In genomic region chr16:26665166-26665939, GRCh38 we compare ENCODE assay signal across 14 cellular contexts.
DNase-seq lines count a peak whose midpoint lies in the region; ATAC-seq and TF ChIP-seq lines count a peak whose summit lies in the region.
"Had no signal": no experiment of that assay in that cellular context is flagged by ENCODE, and none has a peak within 500 bp of the region (broad histone marks: within the 10 kb centered on the region; RNA-seq: fewer than 3 reads in every experiment).

No MANE protein-coding gene starts in this region.

- H3K36me3 Mint-ChIP-seq in activated CD4-positive, alpha-beta memory T cell treated with anti-CD3 and anti-CD28 coated beads for 36 hours, result no peaks in the 10 kb centered on the region
- H3K36me3 Mint-ChIP-seq in activated CD4-positive, alpha-beta memory T cell treated with anti-CD3 and anti-CD28 coated beads, Interleukin-2, amount 10 ng/mL, durations not matched to agents 7 days and 5 days (ENCODE audit: low read depth), result no peaks in the 10 kb centered on the region
- no peaks in the 10 kb centered on the region for H3K36me3 Mint-ChIP-seq in activated T-cell treated with anti-CD3 and anti-CD28 coated beads, Interleukin-2, amount 50 U/mL, for 4 hours (ENCODE audit: insufficient read depth)
- H3K36me3 Mint-ChIP-seq in mesothelial cell of epicardium, result no peaks in the 10 kb centered on the region
- H3K36me3 Mint-ChIP-seq: IgD-negative memory B cell, memory B cell had no signal

- peaks cover 8% of the 10 kb centered on the region for H3K4me1 Mint-ChIP-seq in activated CD4-positive, alpha-beta memory T cell treated with anti-CD3 and anti-CD28 coated beads for 36 hours (ENCODE audit: low read depth)
- H3K4me1 Mint-ChIP-seq in activated CD4-positive, alpha-beta memory T cell treated with anti-CD3 and anti-CD28 coated beads, Interleukin-2, amount 10 ng/mL, durations not matched to agents 7 days and 5 days, result peaks cover 3% of the 10 kb centered on the region
- peaks cover 8% of the 10 kb centered on the region for H3K4me1 Mint-ChIP-seq in activated T-cell treated with anti-CD3 and anti-CD28 coated beads, Interleukin-2, amount 50 U/mL, for 4 hours (ENCODE audit: low read depth)
- H3K4me1 Mint-ChIP-seq in mesothelial cell of epicardium, result peaks cover 10% of the 10 kb centered on the region
- H3K4me1 Mint-ChIP-seq: IgD-negative memory B cell, memory B cell had no signal

- CTCF ChIA-PET in activated CD4-positive, alpha-beta memory T cell treated with anti-CD3 and anti-CD28 coated beads for 36 hours (lab: Charles Lee), result interaction anchor here (2.5 kb wide), 1 partner anchor 20 kb away, joined by 9 read pairs; no protein-coding TSS in a partner anchor
- CTCF ChIA-PET in activated CD4-positive, alpha-beta memory T cell treated with anti-CD3 and anti-CD28 coated beads, Interleukin-2, amount 10 ng/mL, durations not matched to agents 7 days and 5 days (lab: Charles Lee), result interaction anchor here (1.1 kb wide), 1 partner anchor 27 kb away, joined by 4 read pairs; no protein-coding TSS in a partner anchor

- no peak overlapping the region for H3K4me3 Mint-ChIP-seq in activated CD4-positive, alpha-beta memory T cell treated with anti-CD3 and anti-CD28 coated beads for 36 hours
- H3K4me3 Mint-ChIP-seq in activated CD4-positive, alpha-beta memory T cell treated with anti-CD3 and anti-CD28 coated beads, Interleukin-2, amount 10 ng/mL, durations not matched to agents 7 days and 5 days, result no peak overlapping the region
- H3K4me3 Mint-ChIP-seq in activated T-cell treated with anti-CD3 and anti-CD28 coated beads, Interleukin-2, amount 50 U/mL, for 4 hours, result no peak overlapping the region
- H3K4me3 Mint-ChIP-seq in mesothelial cell of epicardium, result no peak overlapping the region
- H3K4me3 Mint-ChIP-seq: IgD-negative memory B cell, memory B cell had no signal

- intact Hi-C loops in activated CD4-positive, alpha-beta memory T cell treated with anti-CD3 and anti-CD28 coated beads for 36 hours (cut with micrococcal nuclease), result loop anchor here (5.0 kb wide), 1 partner anchor 68 kb away; no protein-coding TSS in a partner anchor

- TF ChIP-seq CTCF in mesothelial cell of epicardium (IDR thresholded peaks at IDR 0.05; ENCODE audit: unreplicated experiment), result no peak

- no peaks in the 10 kb centered on the region for H3K9me3 Mint-ChIP-seq in activated CD4-positive, alpha-beta memory T cell treated with anti-CD3 and anti-CD28 coated beads for 36 hours
- H3K9me3 Mint-ChIP-seq in activated CD4-positive, alpha-beta memory T cell treated with anti-CD3 and anti-CD28 coated beads, Interleukin-2, amount 10 ng/mL, durations not matched to agents 7 days and 5 days, result no peaks in the 10 kb centered on the region
- H3K9me3 Mint-ChIP-seq in activated T-cell treated with anti-CD3 and anti-CD28 coated beads, Interleukin-2, amount 50 U/mL, for 4 hours, result no peaks in the 10 kb centered on the region
- H3K9me3 Mint-ChIP-seq in mesothelial cell of epicardium, result peaks cover 5% of the 10 kb centered on the region

- POLR2A ChIA-PET in activated CD4-positive, alpha-beta memory T cell treated with anti-CD3 and anti-CD28 coated beads for 36 hours (lab: Charles Lee), result no interaction called here
- POLR2A ChIA-PET in activated CD4-positive, alpha-beta memory T cell treated with anti-CD3 and anti-CD28 coated beads, Interleukin-2, amount 10 ng/mL, durations not matched to agents 7 days and 5 days (lab: Charles Lee), result no interaction called here

- peak; percentile 71 to 84 for ATAC-seq in activated T-cell treated with anti-CD3 and anti-CD28 coated beads, Interleukin-2, amount 50 U/mL, for 4 hours
- no peak for ATAC-seq in HG02970 (IDR thresholded peaks at IDR 0.05; ENCODE audit: low FRiP score, unreplicated experiment)

- peak; percentile 41 for DNase-seq in activated CD4-positive, alpha-beta memory T cell treated with anti-CD3 and anti-CD28 coated beads for 36 hours
- no peak for DNase-seq in activated CD4-positive, alpha-beta memory T cell treated with anti-CD3 and anti-CD28 coated beads, Interleukin-2, amount 10 ng/mL, durations not matched to agents 7 days and 5 days
- DNase-seq in NCI-H2171 (lab: John Stamatoyannopoulos, UW) (peak; percentile 85), erythroblast (lab: John Stamatoyannopoulos, UW) (no peak), mesothelial cell of epicardium (ENCODE audit: low spot score in 2 of 2, unreplicated experiment in 2 of 2) (no peak)
- no peak for DNase-seq in activated T-cell treated with anti-CD3 and anti-CD28 coated beads, Interleukin-2, amount 50 U/mL, for 4 hours
- peak in 2 of 3 experiments; percentile 5 to 14 for DNase-seq in stimulated activated CD4-positive, alpha-beta T cell treated with anti-CD3 and anti-CD28 coated beads, TNF-alpha, amount 100 ng/mL, for 24 hours (ENCODE audit: low read depth in 3 of 3)
- DNase-seq: DMS79, dorsolateral prefrontal cortex, NCI-H2081 treated with DMSO at 0.1 percent for 48 hours, small intestine had no signal

- no peak overlapping the region for H3K27ac Mint-ChIP-seq in activated CD4-positive, alpha-beta memory T cell treated with anti-CD3 and anti-CD28 coated beads for 36 hours
- H3K27ac Mint-ChIP-seq in activated CD4-positive, alpha-beta memory T cell treated with anti-CD3 and anti-CD28 coated beads, Interleukin-2, amount 10 ng/mL, durations not matched to agents 7 days and 5 days, result no peak overlapping the region
- no peak overlapping the region for H3K27ac Mint-ChIP-seq in mesothelial cell of epicardium
- H3K27ac Mint-ChIP-seq: IgD-negative memory B cell, memory B cell had no signal

- TF ChIP-seq POLR2A in erythroblast (IDR thresholded peaks at IDR 0.05; ENCODE audit: low read length), result no peak

- peaks cover 16% of the 10 kb centered on the region for H3K27me3 Mint-ChIP-seq in activated CD4-positive, alpha-beta memory T cell treated with anti-CD3 and anti-CD28 coated beads for 36 hours
- H3K27me3 Mint-ChIP-seq in activated CD4-positive, alpha-beta memory T cell treated with anti-CD3 and anti-CD28 coated beads, Interleukin-2, amount 10 ng/mL, durations not matched to agents 7 days and 5 days, result peaks cover 3% of the 10 kb centered on the region
- H3K27me3 Mint-ChIP-seq in activated T-cell treated with anti-CD3 and anti-CD28 coated beads, Interleukin-2, amount 50 U/mL, for 4 hours (ENCODE audit: low read depth), result peaks cover 7% of the 10 kb centered on the region
- peaks cover 19% of the 10 kb centered on the region for H3K27me3 Mint-ChIP-seq in mesothelial cell of epicardium (ENCODE audit: low read depth)

Comparison
In these comparisons a context has a peak if more than half of its experiments do, and no peak if none do; other contexts are left out.
1. DNase-seq: peak in activated CD4-positive, alpha-beta memory T cell treated with anti-CD3 and anti-CD28 coated beads for 36 hours (single experiment), NCI-H2171 (single experiment) and stimulated activated CD4-positive, alpha-beta T cell treated with anti-CD3 and anti-CD28 coated beads, TNF-alpha, amount 100 ng/mL, for 24 hours (2 of 3); none in activated CD4-positive, alpha-beta memory T cell treated with anti-CD3 and anti-CD28 coated beads, Interleukin-2, amount 10 ng/mL, durations not matched to agents 7 days and 5 days (single experiment), activated T-cell treated with anti-CD3 and anti-CD28 coated beads, Interleukin-2, amount 50 U/mL, for 4 hours (single experiment), erythroblast (0 of 2) and mesothelial cell of epicardium (0 of 2).